Comparison of ENCODE assay signal across 8 cellular contexts in genomic region chr12:96035283-96036236, GRCh38. TPM values are rescaled to one million over a fixed set of nuclear protein-coding genes. Genes with fewer than 3 reads are reported as not detected.
DNase-seq lines count a peak whose midpoint lies in the region; ATAC-seq and TF ChIP-seq lines count a peak whose summit lies in the region.

Gene LTA4H (minus strand): TSS chr12:96035587. CDS start chr12:96035519, 68 bp downstream.

- peak within 1 kb of the TSS; percentile 54 for H3K14ac ChIP-seq in IMR-90 (replicated peaks; ENCODE audit: low read depth, low read length)

- no peak for TF ChIP-seq CTCF in IMR-90 (conservative IDR thresholded peaks at IDR 0.05; ENCODE audit: low read depth, low read length)
- no peak for TF ChIP-seq CTCF in OCI-LY7 (conservative IDR thresholded peaks at IDR 0.05; ENCODE audit: low read length)

- H2AK5ac ChIP-seq in IMR-90 (ENCODE audit: low read depth, low read length), result no peak within 1 kb of the TSS; the same call in 1 of the 2 replicates

- no peak for TF ChIP-seq RAD21 in IMR-90 (IDR thresholded peaks at IDR 0.05; ENCODE audit: low read length)

- WGBS in IMR-90 (ENCODE audit: extremely low coverage in 2 of 2, insufficient read length in 1 of 2), 2 experiments, result 1% methylated on average over 26 of the region's 55 CpGs; no CpG with 5 or more reads in 1 of the 2 experiments

- H3K56ac ChIP-seq in IMR-90 (ENCODE audit: extremely low read depth, insufficient read depth, low read length), result peak within 1 kb of the TSS; percentile 64

- H2BK120ac ChIP-seq in IMR-90 (ENCODE audit: low read depth, low read length), result peak within 1 kb of the TSS; percentile 60

- H4K91ac ChIP-seq in IMR-90 (ENCODE audit: insufficient read depth, low read depth, low read length), result peak within 1 kb of the TSS; percentile 84; the same call in 1 of the 2 replicates

- peak within 1 kb of the TSS; percentile 65; the same call in 1 of the 2 replicates for H4K5ac ChIP-seq in IMR-90 (ENCODE audit: low read depth, low read length)

- POLR2A ChIA-PET in IMR-90 (lab: Charles Lee; ENCODE audit: unreplicated experiment), result interaction anchor here (0.6 kb wide), 1 partner anchor 525 kb away, joined by 13 read pairs; no protein-coding TSS in a partner anchor
- POLR2A ChIA-PET in OCI-LY7 (lab: Charles Lee), result interaction anchor here (0.5 to 2.5 kb wide), 10 partner anchors 9 to 1055 kb away, joined by 3 to 13 read pairs (median 5); partner anchors contain the start of genes AMDHD1 and CCDC38

- H3K4me3 ChIP-seq in IMR-90 (ENCODE audit: insufficient read depth, low read depth, low read length) (peak within 1 kb of the TSS; percentile 87), OCI-LY7 (ENCODE audit: low read depth, low read length, poor library complexity, severe bottlenecking) (peak within 1 kb of the TSS; percentile 94), mononuclear cell (ENCODE audit: low read length) (peak within 1 kb of the TSS; percentile 90)

- H3K79me1 ChIP-seq in IMR-90 (ENCODE audit: low read depth in 1 of 2, low read length in 2 of 2), result peaks cover 4 to 8% of the 10 kb centered on the region in 2 experiments; a peak in 3 of 4 replicates

- DNase-seq in DMS114 treated with DMSO at 0.1 percent for 48 hours (lab: John Stamatoyannopoulos, UW; ENCODE audit: unreplicated experiment) (peak; percentile 99), IMR-90 (peak; percentile 98), OCI-LY7 (ENCODE audit: low spot score) (peak; percentile 99), activated T-cell treated with anti-CD3 and anti-CD28 coated beads for 1 hour (ENCODE audit: low read depth) (peak; percentile 95), epithelial cell of prostate (ENCODE audit: low read depth, low spot score) (peak; percentile 92)
- DNase-seq in stimulated activated CD8-positive, alpha-beta memory T cell treated with anti-CD3 and anti-CD28 coated beads, Interleukin-4, amount 100 ng/mL, for 1 hour (ENCODE audit: low read depth in 2 of 2, low spot score in 1 of 2), result peak; percentile 89 to 92

- peak within 1 kb of the TSS; percentile 71 for H3K9ac ChIP-seq in IMR-90 (ENCODE audit: low read depth, low read length)

- H3K27ac ChIP-seq in IMR-90 (ENCODE audit: insufficient read depth, low read length), result peak within 1 kb of the TSS; percentile 54
- peak within 1 kb of the TSS; percentile 59 for H3K27ac ChIP-seq in OCI-LY7 (ENCODE audit: low read depth, low read length, poor library complexity, severe bottlenecking)
- peak within 1 kb of the TSS; percentile 64 for H3K27ac ChIP-seq in epithelial cell of prostate

- H3K23ac ChIP-seq in IMR-90 (ENCODE audit: low read depth, low read length), result peak within 1 kb of the TSS; percentile 76

- H4K20me1 ChIP-seq in IMR-90 (ENCODE audit: insufficient read depth, low read length), result no peaks in the 10 kb centered on the region
- no peaks in the 10 kb centered on the region for H4K20me1 ChIP-seq in OCI-LY7 (ENCODE audit: insufficient read depth, low read length)

- in situ Hi-C loops in IMR-90 (cut with MboI; ENCODE audit: low sequenced_read_pairs), result no loop called here

- H2BK20ac ChIP-seq in IMR-90 (ENCODE audit: low read depth, low read length), result peak within 1 kb of the TSS; percentile 78; the same call in 1 of the 2 replicates

- H4K8ac ChIP-seq in IMR-90 (ENCODE audit: low read depth in 2 of 2, low read length in 2 of 2), result peak within 1 kb of the TSS; percentile 50 to 89

- H3K4me2 ChIP-seq in IMR-90 (ENCODE audit: low read depth, low read length), result peak within 1 kb of the TSS; percentile 83
- H3K4me2 ChIP-seq in OCI-LY7 (ENCODE audit: low read length), result peak within 1 kb of the TSS; percentile 92

- H3K9me1 ChIP-seq in IMR-90 (ENCODE audit: insufficient read depth, low read length), result no peaks in the 10 kb centered on the region

- TF ChIP-seq POLR2A in IMR-90 (IDR thresholded peaks at IDR 0.05; ENCODE audit: low read depth, low read length), result peak; percentile 66; the same call in 1 of the 2 replicates

- dilution Hi-C loops in IMR-90 (cut with HindIII; ENCODE audit: low sequenced_read_pairs, unreplicated experiment), result no loop called here

- no peaks in the 10 kb centered on the region for H3K27me3 ChIP-seq in IMR-90 (ENCODE audit: control insufficient read depth, insufficient read depth, low read length)
- H3K27me3 ChIP-seq in mononuclear cell (ENCODE audit: insufficient read depth, low read length), result no peaks in the 10 kb centered on the region

- CTCF ChIA-PET in IMR-90 (lab: Yijun Ruan, JAX), result interaction anchor here (0.5 kb wide), 1 partner anchor 83 kb away, joined by 3 read pairs; no protein-coding TSS in a partner anchor
- CTCF ChIA-PET in OCI-LY7 (lab: Charles Lee; ENCODE audit: unreplicated experiment), result no interaction called here

- peak within 1 kb of the TSS; percentile 76; the same call in 1 of the 3 replicates for H2BK15ac ChIP-seq in IMR-90 (ENCODE audit: low read depth, low read length)

- H2AFZ ChIP-seq in IMR-90 (replicated peaks; ENCODE audit: low read length, poor library complexity), result peak within 1 kb of the TSS; percentile 97
- peak within 1 kb of the TSS; percentile 47; the same call in 1 of the 2 replicates for H2AFZ ChIP-seq in OCI-LY7 (ENCODE audit: low read length)

- peaks cover 46% of the 10 kb centered on the region for H3K79me2 ChIP-seq in OCI-LY7 (ENCODE audit: insufficient read depth, low read depth, low read length)

- 0 out of 2 replicates have a peak, but pooled peaks cover 2% of the 10 kb centered on the region for H3K4me1 ChIP-seq in IMR-90 (ENCODE audit: control insufficient read depth, insufficient read depth, low read length)
- peaks cover 22% of the 10 kb centered on the region for H3K4me1 ChIP-seq in OCI-LY7 (ENCODE audit: insufficient read depth, low read length, poor library complexity, severe bottlenecking)
- peaks cover 57% of the 10 kb centered on the region for H3K4me1 ChIP-seq in mononuclear cell (ENCODE audit: insufficient read depth, low read length)

- H3K36me3 ChIP-seq in IMR-90 (ENCODE audit: control insufficient read depth, insufficient read depth, low read length) (no peaks in the 10 kb centered on the region), OCI-LY7 (ENCODE audit: insufficient read depth, low read length) (no peaks in the 10 kb centered on the region)

- intact Hi-C loops in IMR-90 (cut with micrococcal nuclease) (loop anchor here (1.0 to 5.0 kb wide), 2 partner anchors 162 to 365 kb away; partner anchors contain the start of gene CDK17), OCI-LY7 (cut with micrococcal nuclease; ENCODE audit: unreplicated experiment) (loop anchor here (2.0 to 10.0 kb wide), 3 partner anchors 15 to 369 kb away; partner anchors contain the start of gene CDK17)

- H3K18ac ChIP-seq in IMR-90 (ENCODE audit: low read depth, low read length), result no peak within 1 kb of the TSS; the same call in 1 of the 2 replicates

- H2AK9ac ChIP-seq in IMR-90 (replicated peaks; ENCODE audit: low read depth, low read length, poor library complexity), result peak within 1 kb of the TSS; percentile 91

- BruUV-seq in IMR-90 (replicated peaks; lab: Mats Ljungman, UMichigan), result no TSS peak
- no TSS peak for BruUV-seq in OCI-LY7 (replicated peaks; lab: Mats Ljungman, UMichigan)

- peak within 1 kb of the TSS; percentile 61 for H3K4ac ChIP-seq in IMR-90 (ENCODE audit: low read depth, low read length)

- ATAC-seq in GM21529 (IDR thresholded peaks at IDR 0.05; ENCODE audit: unreplicated experiment) (peak; percentile 92), IMR-90 (ENCODE audit: low read depth) (peak; percentile 96)

- peak within 1 kb of the TSS; percentile 64 for H2BK5ac ChIP-seq in IMR-90 (ENCODE audit: low read depth, low read length, poor library complexity, severe bottlenecking)

- H3K9me3 ChIP-seq in IMR-90 (ENCODE audit: control insufficient read depth, insufficient read depth, low read length), result no peaks in the 10 kb centered on the region
- no peaks in the 10 kb centered on the region for H3K9me3 ChIP-seq in OCI-LY7 (ENCODE audit: low read length)
- H3K9me3 ChIP-seq in mononuclear cell (ENCODE audit: low read depth, low read length), result no peaks in the 10 kb centered on the region

- H3K9me2 ChIP-seq in OCI-LY7 (ENCODE audit: insufficient read depth, low read length), result no peaks in the 10 kb centered on the region

TF ChIP-seq in IMR-90, 13 proteins besides CTCF, POLR2A, EP300 and RAD21:
- peak; percentile 69; the same call in 1 of the 2 replicates for TF ChIP-seq MXI1 (IDR thresholded peaks at IDR 0.05; ENCODE audit: borderline replicate concordance, low read depth, low read length)
- no peak for TF ChIP-seq CEBPB (IDR thresholded peaks at IDR 0.05; ENCODE audit: low read depth, low read length)
- 0 out of 2 replicates have a peak, but pooled peaks have one; percentile 7 for TF ChIP-seq BHLHE40 (IDR thresholded peaks at IDR 0.05; ENCODE audit: low read depth, low read length)
- TF ChIP-seq CHD1 (IDR thresholded peaks at IDR 0.05; ENCODE audit: low read depth, low read length), result peak; percentile 85; the same call in 1 of the 2 replicates
- peak; percentile 97 for TF ChIP-seq FOS (IDR thresholded peaks at IDR 0.05; ENCODE audit: low read depth, low read length)

RNA-seq across cellular contexts. Expression of gene LTA4H, which starts in this region (rescaled TPM):
- 41.0 and 76.7 TPM in 2 replicates for total RNA-seq in IMR-90 (2012; rRNA removed)
- polyA plus RNA-seq in IMR-90 (2012; rRNA removed), result 37.9 and 43.3 TPM in 2 replicates
- polyA plus RNA-seq in IMR-90 (2012; cell fraction: cytosol; rRNA removed), result 11.4 and 13.1 TPM in 2 replicates
- polyA plus RNA-seq in IMR-90 (2012; cell fraction: nucleus; rRNA removed; ENCODE audit: low replicate concordance), result 11.4 and 73.3 TPM in 2 replicates
- total RNA-seq in OCI-LY7 (2014; rRNA removed; shearing (Covaris generic)), result 75.6 and 86.7 TPM in 2 replicates
- 120 and 122 TPM in 2 replicates for total RNA-seq in OCI-LY7 (2022)
- 160 TPM for total RNA-seq in mononuclear cell

Comparison
In these comparisons a context has a peak if more than half of its experiments do, and no peak if none do; other contexts are left out.
1. Peak in every context shown above with its lines: DNase-seq, ATAC-seq, H3K4me3 ChIP-seq and H3K27ac ChIP-seq.